ENCODE assay signal across 1 cellular context in genomic region chr12:124904306-124905098, GRCh38.
A peak's percentile ranks its signal among the peaks of the same experiment; 100 is the strongest.
TF ChIP-seq lines count a peak whose summit lies in the region.

No MANE protein-coding gene starts in this region.

TF ChIP-seq in K562, 482 proteins besides CTCF, POLR2A, EP300 and RAD21 (continued from another document):
- TF ChIP-seq ARID4B (CRISPR knock-in tag; IDR thresholded peaks at IDR 0.05) (peak; percentile 79), MAFK (IDR thresholded peaks at IDR 0.05; ENCODE audit: low read length) (peak; percentile 71), ZFX (CRISPR knock-in tag; IDR thresholded peaks at IDR 0.05) (peak; percentile 43; the same call in 1 of the 2 replicates)
